ENCODE assay signal across 25 cellular contexts in genomic region chr12:64125913-64126312, GRCh38.
"Had no signal": no experiment of that assay in that cellular context is flagged by ENCODE, and none has a peak within 500 bp of the region (broad histone marks: within the 10 kb centered on the region; RNA-seq: fewer than 3 reads in every experiment).

No MANE protein-coding gene starts in this region.

- H3K36me3 ChIP-seq: neutrophil, ovary, prostate gland had no signal

- ATAC-seq: esophagus mucosa, gastroesophageal sphincter, left ventricle myocardium superior had no signal

- DNase-seq: activated CD4-positive, alpha-beta T cell treated with anti-CD3 and anti-CD28 coated beads for 4 hours; activated CD4-positive, alpha-beta T cell treated with anti-CD3 and anti-CD28 coated beads, Interleukin-2, amount 50 U/mL, for 4 hours; activated CD4-positive, CD25-positive, alpha-beta regulatory T cell; activated effector memory CD4-positive, alpha-beta T cell treated with Interleukin-2 at 50 U/mL for 16 hours; activated naive CD4-positive, alpha-beta T cell treated with Interleukin-2 at 50 U/mL for 16 hours; caudate nucleus; islet precursor cell; left ventricle myocardium superior; nephron progenitor cell; ovary; retina; sigmoid colon; small intestine; stimulated activated CD4-positive, alpha-beta T cell treated with anti-CD3 and anti-CD28 coated beads, Interleukin-1b, Interleukin-23, amount 100 ng/mL, for 48 hours; stimulated activated naive CD4-positive, alpha-beta T cell treated with Interleukin-2 at 50 U/mL for 16 hours; T-helper 1 cell; trophoblast cell had no signal

- H2AFZ ChIP-seq: hepatocyte had no signal

- H3K9me3 Mint-ChIP-seq: nephron progenitor cell; T-helper 2 cell treated with Interferon-gamma antibody and Interleukin-4, amounts not matched to agents 5 μg/mL and 100 μg/mL, for 36 hours had no signal

- H3K27ac ChIP-seq: ascending aorta, gastroesophageal sphincter, hepatocyte, neutrophil, ovary, prostate gland, sigmoid colon had no signal

- H3K27me3 ChIP-seq: ascending aorta, gastroesophageal sphincter, hepatocyte, neutrophil, ovary, sigmoid colon had no signal

- H3K4me1 ChIP-seq: ascending aorta, gastroesophageal sphincter, prostate gland, sigmoid colon had no signal

- H3K9me3 ChIP-seq: ascending aorta, gastroesophageal sphincter, neutrophil, ovary, prostate gland, sigmoid colon had no signal

- H3K4me3 ChIP-seq: ascending aorta, gastroesophageal sphincter, hepatocyte, ovary, prostate gland, sigmoid colon had no signal

- H3K27ac Mint-ChIP-seq: activated naive CD8-positive, alpha-beta T cell; nephron progenitor cell; T-helper 2 cell treated with Interferon-gamma antibody and Interleukin-4, amounts not matched to agents 5 μg/mL and 100 μg/mL, for 36 hours had no signal

- H3K36me3 Mint-ChIP-seq: activated naive CD8-positive, alpha-beta T cell had no signal

- H3K4me2 ChIP-seq: hepatocyte had no signal

- H3K4me3 Mint-ChIP-seq: activated naive CD8-positive, alpha-beta T cell; nephron progenitor cell; T-helper 2 cell treated with Interferon-gamma antibody and Interleukin-4, amounts not matched to agents 5 μg/mL and 100 μg/mL, for 36 hours had no signal
